7 cellular contexts compared by ENCODE assay signal in the genomic region with DNA sequence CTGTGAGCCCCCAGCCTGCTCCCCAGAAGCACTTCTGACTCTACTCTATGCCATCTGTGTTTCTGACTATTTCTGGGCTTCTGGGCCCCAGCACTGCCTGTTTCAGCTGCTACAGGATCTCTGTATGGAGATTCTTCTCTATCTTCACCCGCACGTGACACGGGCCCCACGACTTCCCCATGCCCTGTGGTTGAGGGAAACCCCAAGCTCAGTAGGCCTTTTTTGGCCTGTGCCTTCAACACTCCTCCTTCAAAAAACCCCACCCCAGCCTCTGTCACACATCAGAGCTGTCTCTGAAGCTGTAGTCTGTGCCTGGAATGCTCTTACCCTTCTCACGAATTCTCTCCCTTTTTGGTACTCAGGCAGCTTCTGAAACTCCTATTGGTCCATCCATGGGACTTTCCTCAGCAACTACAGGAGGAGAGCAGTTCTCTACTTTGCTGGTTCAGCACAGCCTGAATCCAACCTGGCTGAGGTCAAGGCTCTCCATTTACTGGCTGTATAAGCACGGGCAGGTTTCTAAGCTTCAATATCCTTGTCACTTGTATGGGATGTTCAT. TPM values are rescaled to one million over a fixed set of nuclear protein-coding genes. Genes with fewer than 3 reads are reported as not detected.
A peak's percentile ranks its signal among the peaks of the same experiment; 100 is the strongest.
DNase-seq lines count a peak whose midpoint lies in the region; ATAC-seq and TF ChIP-seq lines count a peak whose summit lies in the region.

No MANE protein-coding gene starts in this region.

- H3K4me3 ChIP-seq in gastroesophageal sphincter = peak overlapping the region; percentile 16 to 100

- no peaks in the 10 kb centered on the region for H3K36me3 ChIP-seq in gastroesophageal sphincter

- H3K27ac ChIP-seq in gastroesophageal sphincter = peak overlapping the region; percentile 93 to 100 (median 98)

- TF ChIP-seq POLR2A in gastroesophageal sphincter (IDR thresholded peaks at IDR 0.05) = peak; percentile 18 to 34

- H3K9me3 ChIP-seq in gastroesophageal sphincter = peaks cover 0 to 7% (median 0%) of the 10 kb centered on the region in 3 donors

- peak; percentile 66 to 75 for DNase-seq in activated CD4-positive, alpha-beta T cell treated with anti-CD3 and anti-CD28 coated beads, Interleukin-2, amount 50 U/mL, for 48 hours
- peak; percentile 65 to 72 for DNase-seq in stimulated activated CD4-positive, alpha-beta T cell treated with anti-CD3 and anti-CD28 coated beads, Interleukin-2, amount 100 ng/mL, for 24 hours
- DNase-seq in DMS 273 (lab: John Stamatoyannopoulos, UW; ENCODE audit: unreplicated experiment) = no peak
- no peak for DNase-seq in NCI-H82 (lab: John Stamatoyannopoulos, UW)

- 44 to 52% methylated on average over 4 to 5 of the region's 6 CpGs for WGBS in gastroesophageal sphincter (ENCODE audit: low coverage in 1 of 2), 2 donors

- H3K4me1 ChIP-seq in gastroesophageal sphincter = peaks cover 0 to 54% (median 0%) of the 10 kb centered on the region in 3 donors

- no peaks in the 10 kb centered on the region for H3K27me3 ChIP-seq in gastroesophageal sphincter

- no peak for TF ChIP-seq CTCF in gastroesophageal sphincter (IDR thresholded peaks at IDR 0.05)

- TF ChIP-seq EP300 in gastroesophageal sphincter (IDR thresholded peaks at IDR 0.05) = no peak

- ATAC-seq in GM19455 (IDR thresholded peaks at IDR 0.05; ENCODE audit: unreplicated experiment) (peak; percentile 69), HG03520 (IDR thresholded peaks at IDR 0.05; ENCODE audit: unreplicated experiment) (peak; percentile 74), gastroesophageal sphincter (peak; percentile 62)

RNA-seq across cellular contexts. Expression of a gene that starts 2.0 kb away (rescaled TPM):
- 100 to 1,000 TPM; 139 to 322 (median 244) TPM for total RNA-seq in gastroesophageal sphincter

Comparison
In these comparisons a context has a peak if more than half of its experiments do, and no peak if none do; other contexts are left out.
1. DNase-seq: peak in activated CD4-positive, alpha-beta T cell treated with anti-CD3 and anti-CD28 coated beads, Interleukin-2, amount 50 U/mL, for 48 hours (2 of 2) and stimulated activated CD4-positive, alpha-beta T cell treated with anti-CD3 and anti-CD28 coated beads, Interleukin-2, amount 100 ng/mL, for 24 hours (2 of 2); none in DMS 273 (single experiment) and NCI-H82 (single experiment).
2. Peak in every context shown above with its lines, with median percentiles within 50 percentile points of each other: ATAC-seq.